Comparison of ENCODE assay signal across 18 cellular contexts in the genomic region with DNA sequence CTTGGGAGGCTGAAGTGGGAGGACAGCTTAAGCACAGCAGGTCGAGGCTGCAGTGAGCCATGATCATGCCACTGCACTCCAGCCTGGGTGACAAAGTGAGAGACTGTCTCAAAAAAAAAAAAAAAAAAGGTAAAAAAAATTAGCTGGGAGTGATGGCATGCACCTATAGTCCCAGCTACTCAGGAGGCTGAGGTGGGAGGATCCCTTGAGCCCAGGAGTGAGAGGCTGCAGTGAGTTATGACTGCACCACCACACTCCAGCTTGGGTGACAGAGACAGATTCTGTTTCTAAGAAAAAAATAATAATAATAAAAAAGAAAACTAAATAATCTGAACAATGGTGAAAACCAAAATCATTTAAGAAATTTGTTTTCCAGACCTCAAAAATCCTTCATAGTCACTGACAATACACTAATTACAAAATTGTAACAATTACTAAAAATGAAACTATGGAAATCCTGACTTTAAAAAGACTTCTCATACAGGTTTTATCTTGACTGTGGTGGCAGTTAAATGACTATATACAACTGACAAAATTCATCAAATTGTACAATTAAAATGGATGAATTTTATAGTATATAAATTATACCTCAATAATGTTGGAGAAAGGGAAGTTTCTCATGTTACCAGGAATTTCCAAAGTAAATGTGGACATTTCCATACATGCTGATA. TPM values are rescaled to one million over a fixed set of nuclear protein-coding genes. Genes with fewer than 3 reads are reported as not detected.
DNase-seq lines count a peak whose midpoint lies in the region; ATAC-seq, FAIRE-seq and TF ChIP-seq lines count a peak whose summit lies in the region.
"Had no signal": no experiment of that assay in that cellular context is flagged by ENCODE, and none has a peak within 500 bp of the region (broad histone marks: within the 10 kb centered on the region; RNA-seq: fewer than 3 reads in every experiment).

No MANE protein-coding gene starts in this region.

- H2AFZ ChIP-seq in astrocyte (ENCODE audit: low read depth, low read length) = no peak overlapping the region
- no peak overlapping the region for H2AFZ ChIP-seq in neural progenitor cell (replicated peaks)
- H2AFZ ChIP-seq: GM23338 had no signal

- intact Hi-C loops in activated naive CD4-positive, alpha-beta T cell treated with anti-CD3 and anti-CD28 coated beads for 36 hours (cut with micrococcal nuclease) = no loop called here

- peak; percentile 31 to 74 for ATAC-seq in activated naive CD4-positive, alpha-beta T cell treated with anti-CD3 and anti-CD28 coated beads, Interleukin-2, amount 50 U/mL, for 72 hours
- ATAC-seq: GM23338 had no signal

- H3K27ac Mint-ChIP-seq in activated naive CD4-positive, alpha-beta T cell treated with anti-CD3 and anti-CD28 coated beads, Interleukin-2, amount 50 U/mL, for 72 hours = no peak overlapping the region
- no peak overlapping the region for H3K27ac Mint-ChIP-seq in activated naive CD4-positive, alpha-beta T cell treated with anti-CD3 and anti-CD28 coated beads for 36 hours
- no peak overlapping the region for H3K27ac Mint-ChIP-seq in astrocyte (ENCODE audit: unreplicated experiment)
- H3K27ac Mint-ChIP-seq in osteocyte (ENCODE audit: unreplicated experiment) = no peak overlapping the region
- no peak overlapping the region for H3K27ac Mint-ChIP-seq in neural progenitor cell
- H3K27ac Mint-ChIP-seq: CD4-positive, alpha-beta T cell; GM23338 had no signal

- H3K36me3 Mint-ChIP-seq in activated naive CD4-positive, alpha-beta T cell treated with anti-CD3 and anti-CD28 coated beads, Interleukin-2, amount 50 U/mL, for 72 hours = peaks cover 0 to 20% of the 10 kb centered on the region in 2 donors
- peaks cover 22% of the 10 kb centered on the region for H3K36me3 Mint-ChIP-seq in activated naive CD4-positive, alpha-beta T cell treated with anti-CD3 and anti-CD28 coated beads for 36 hours (ENCODE audit: low read depth)
- H3K36me3 Mint-ChIP-seq in astrocyte (ENCODE audit: low read depth, unreplicated experiment) = peaks cover 7% of the 10 kb centered on the region
- peaks cover 16% of the 10 kb centered on the region for H3K36me3 Mint-ChIP-seq in osteocyte (ENCODE audit: unreplicated experiment)
- H3K36me3 Mint-ChIP-seq in neural progenitor cell = peaks cover 19% of the 10 kb centered on the region

- H3K79me2 ChIP-seq in astrocyte (ENCODE audit: insufficient read depth, low read length) (no peaks in the 10 kb centered on the region), neural progenitor cell (ENCODE audit: low read depth) (no peaks in the 10 kb centered on the region)

- H3K4me1 ChIP-seq in astrocyte (ENCODE audit: insufficient read depth, low read length) (no peaks in the 10 kb centered on the region), neural progenitor cell (no peaks in the 10 kb centered on the region)
- H3K4me1 ChIP-seq: BE2C had no signal

- H3K36me3 ChIP-seq in astrocyte (ENCODE audit: insufficient read depth, low read length) = peaks cover 9% of the 10 kb centered on the region
- H3K36me3 ChIP-seq in neural progenitor cell = no peaks in the 10 kb centered on the region
- H3K36me3 ChIP-seq: BE2C had no signal

- no peak overlapping the region for H3K4me3 Mint-ChIP-seq in activated naive CD4-positive, alpha-beta T cell treated with anti-CD3 and anti-CD28 coated beads for 36 hours
- H3K4me3 Mint-ChIP-seq in astrocyte (ENCODE audit: unreplicated experiment) (no peak overlapping the region), osteocyte (ENCODE audit: unreplicated experiment) (no peak overlapping the region), neural progenitor cell (no peak overlapping the region)
- H3K4me3 Mint-ChIP-seq: CD4-positive, alpha-beta T cell; GM23338 had no signal

- FAIRE-seq in astrocyte (lab: Jason Lieb, UNC) = peak; percentile 62
- FAIRE-seq: GM12892, GM18507, H54 had no signal

- H3F3A ChIP-seq in neural progenitor cell (ENCODE audit: low read depth) = no peaks in the 10 kb centered on the region

- H4K20me1 ChIP-seq in astrocyte (ENCODE audit: insufficient read depth, low read length) = no peaks in the 10 kb centered on the region
- H4K20me1 ChIP-seq in neural progenitor cell (ENCODE audit: low read depth) = no peaks in the 10 kb centered on the region

- peaks cover 3% of the 10 kb centered on the region for H3K4me1 Mint-ChIP-seq in activated naive CD4-positive, alpha-beta T cell treated with anti-CD3 and anti-CD28 coated beads for 36 hours (ENCODE audit: low read depth)
- no peaks in the 10 kb centered on the region for H3K4me1 Mint-ChIP-seq in astrocyte (ENCODE audit: low read depth, unreplicated experiment)
- no peaks in the 10 kb centered on the region for H3K4me1 Mint-ChIP-seq in osteocyte (ENCODE audit: unreplicated experiment)
- no peaks in the 10 kb centered on the region for H3K4me1 Mint-ChIP-seq in neural progenitor cell
- H3K4me1 Mint-ChIP-seq: GM23338 had no signal

- no peaks in the 10 kb centered on the region for H3K27me3 ChIP-seq in astrocyte (ENCODE audit: insufficient read depth, low read length)
- H3K27me3 ChIP-seq in neural progenitor cell = no peaks in the 10 kb centered on the region
- H3K27me3 ChIP-seq: BE2C had no signal

- CTCF ChIA-PET in activated naive CD4-positive, alpha-beta T cell treated with anti-CD3 and anti-CD28 coated beads for 36 hours (lab: Charles Lee) = interaction anchor here (0.7 kb wide), 1 partner anchor 18 kb away, joined by 3 read pairs; no protein-coding TSS in a partner anchor

- no peak for DNase-seq in activated naive CD4-positive, alpha-beta T cell treated with anti-CD3 and anti-CD28 coated beads, Interleukin-2, amount 50 U/mL, for 72 hours (ENCODE audit: low spot score in 2 of 2)
- DNase-seq in activated naive CD4-positive, alpha-beta T cell treated with anti-CD3 and anti-CD28 coated beads for 36 hours = no peak
- DNase-seq in astrocyte (ENCODE audit: low read depth) (no peak), osteocyte (ENCODE audit: extremely low spot score, unreplicated experiment) (peak; percentile 17), neural progenitor cell (ENCODE audit: low spot score) (no peak), COR-L47 (lab: John Stamatoyannopoulos, UW) (no peak)
- DNase-seq: ACHN; BE2C; C1 segment of cervical spinal cord; CD4-positive, alpha-beta T cell; DMS153; DMS79; GDM1; HCEC 1CT had no signal

- H3K9ac ChIP-seq in astrocyte (ENCODE audit: low read length) (no peak overlapping the region), neural progenitor cell (no peak overlapping the region)

- H3K9me3 ChIP-seq in astrocyte (ENCODE audit: insufficient read depth, low read depth, low read length) (no peaks in the 10 kb centered on the region), neural progenitor cell (ENCODE audit: low read depth) (peaks cover under 1% of the 10 kb centered on the region)
- H3K9me3 ChIP-seq: BE2C had no signal

- H3K4me2 ChIP-seq in astrocyte (ENCODE audit: low read length) = no peak overlapping the region
- H3K4me2 ChIP-seq in neural progenitor cell = no peak overlapping the region
- H3K4me2 ChIP-seq: GM23338 had no signal

- H3K9me3 Mint-ChIP-seq in activated naive CD4-positive, alpha-beta T cell treated with anti-CD3 and anti-CD28 coated beads, Interleukin-2, amount 50 U/mL, for 72 hours = no peaks in the 10 kb centered on the region
- no peaks in the 10 kb centered on the region for H3K9me3 Mint-ChIP-seq in activated naive CD4-positive, alpha-beta T cell treated with anti-CD3 and anti-CD28 coated beads for 36 hours
- no peaks in the 10 kb centered on the region for H3K9me3 Mint-ChIP-seq in astrocyte (ENCODE audit: unreplicated experiment)
- no peaks in the 10 kb centered on the region for H3K9me3 Mint-ChIP-seq in osteocyte (ENCODE audit: unreplicated experiment)
- H3K9me3 Mint-ChIP-seq in neural progenitor cell = peaks cover 4% of the 10 kb centered on the region
- H3K9me3 Mint-ChIP-seq: CD4-positive, alpha-beta T cell; GM23338 had no signal

- H3K4me3 ChIP-seq in astrocyte (ENCODE audit: insufficient read depth, low read depth, low read length) (no peak overlapping the region), neural progenitor cell (no peak overlapping the region)
- H3K4me3 ChIP-seq: GM23338 had no signal

- TF ChIP-seq CTCF in astrocyte (IDR thresholded peaks at IDR 0.05; ENCODE audit: insufficient read depth, low read depth, low read length) (no peak), osteocyte (IDR thresholded peaks at IDR 0.05) (no peak), neural progenitor cell (IDR thresholded peaks at IDR 0.05) (no peak)

- H3K27me3 Mint-ChIP-seq in activated naive CD4-positive, alpha-beta T cell treated with anti-CD3 and anti-CD28 coated beads for 36 hours (ENCODE audit: low read depth) = no peaks in the 10 kb centered on the region
- H3K27me3 Mint-ChIP-seq in astrocyte (ENCODE audit: low read depth, unreplicated experiment) (no peaks in the 10 kb centered on the region), osteocyte (ENCODE audit: unreplicated experiment) (no peaks in the 10 kb centered on the region), neural progenitor cell (ENCODE audit: insufficient read depth, low read depth) (no peaks in the 10 kb centered on the region)
- H3K27me3 Mint-ChIP-seq: CD4-positive, alpha-beta T cell had no signal

- H3K27ac ChIP-seq in astrocyte (ENCODE audit: low read depth, low read length) (no peak overlapping the region), neural progenitor cell (no peak overlapping the region)

RNA-seq across cellular contexts. Expression of gene PHF8, which starts 31.3 kb away (rescaled TPM):
- 10 to 100 TPM; 56.5 to 65.3 TPM for total RNA-seq in activated naive CD4-positive, alpha-beta T cell treated with anti-CD3 and anti-CD28 coated beads, Interleukin-2, amount 50 U/mL, for 72 hours
- total RNA-seq in activated naive CD4-positive, alpha-beta T cell treated with anti-CD3 and anti-CD28 coated beads for 36 hours = 10 to 100 TPM; 51.7 to 53.2 TPM
- 19.4 and 19.8 TPM in 2 replicates for total RNA-seq in astrocyte
- 30.0 and 30.5 TPM in 2 replicates for total RNA-seq in osteocyte
- 22.3 and 25.0 TPM in 2 replicates for total RNA-seq in neural progenitor cell (ENCODE audit: low replicate concordance)
